In genomic region chr17:30345089-30345433, GRCh38 we compare ENCODE assay signal across 17 cellular contexts. TPM values are rescaled to one million over a fixed set of nuclear protein-coding genes. Genes with fewer than 3 reads are reported as not detected.
DNase-seq lines count a peak whose midpoint lies in the region; ATAC-seq, FAIRE-seq and TF ChIP-seq lines count a peak whose summit lies in the region.
"Had no signal": no experiment of that assay in that cellular context is flagged by ENCODE, and none has a peak within 500 bp of the region (broad histone marks: within the 10 kb centered on the region; RNA-seq: fewer than 3 reads in every experiment).

No MANE protein-coding gene starts in this region.

- H3K9me3 ChIP-seq in DOHH2 (ENCODE audit: control insufficient read depth, insufficient read depth, low read length) (no peaks in the 10 kb centered on the region), T-helper 17 cell (ENCODE audit: control insufficient read depth, low read length, poor library complexity, severe bottlenecking) (no peaks in the 10 kb centered on the region), gastrocnemius medialis (no peaks in the 10 kb centered on the region)

- no peaks in the 10 kb centered on the region for H3K36me3 ChIP-seq in DOHH2 (ENCODE audit: control insufficient read depth, low read length)
- H3K36me3 ChIP-seq in gastrocnemius medialis, result no peaks in the 10 kb centered on the region

- H3K27me3 Mint-ChIP-seq in T-helper 17 cell, result no peaks in the 10 kb centered on the region
- H3K27me3 Mint-ChIP-seq in activated naive CD4-positive, alpha-beta T cell treated with anti-CD3 and anti-CD28 coated beads, Interleukin-2, amount 10 ng/mL, durations not matched to agents 7 days and 5 days, result peaks cover under 1% of the 10 kb centered on the region
- H3K27me3 Mint-ChIP-seq in effector memory CD8-positive, alpha-beta T cell, result no peaks in the 10 kb centered on the region

- no peak for TF ChIP-seq CTCF in DOHH2 (IDR thresholded peaks at IDR 0.05; ENCODE audit: low read depth, low read length, poor library complexity, severe bottlenecking)
- no peak for TF ChIP-seq CTCF in gastrocnemius medialis (IDR thresholded peaks at IDR 0.05 in 4 of 5, conservative IDR thresholded peaks at IDR 0.05 in 1 of 5)

- H4K20me1 ChIP-seq in DOHH2 (ENCODE audit: control insufficient read depth, insufficient read depth, low read depth, low read length), result no peaks in the 10 kb centered on the region

- no peak for ATAC-seq in T-helper 17 cell
- no peak for ATAC-seq in gastrocnemius medialis
- ATAC-seq in HG03039 (IDR thresholded peaks at IDR 0.05; ENCODE audit: unreplicated experiment), result no peak
- ATAC-seq in effector memory CD8-positive, alpha-beta T cell (replicated peaks), result no peak
- ATAC-seq: activated CD8-positive, alpha-beta T cell treated with anti-CD3 and anti-CD28 coated beads, Interleukin-2, amount 10 ng/mL, durations not matched to agents 7 days and 5 days had no signal

- no peak overlapping the region for H3K4me3 Mint-ChIP-seq in T-helper 17 cell
- H3K4me3 Mint-ChIP-seq in activated naive CD4-positive, alpha-beta T cell treated with anti-CD3 and anti-CD28 coated beads, Interleukin-2, amount 10 ng/mL, durations not matched to agents 7 days and 5 days, result no peak overlapping the region
- no peak overlapping the region for H3K4me3 Mint-ChIP-seq in effector memory CD8-positive, alpha-beta T cell
- H3K4me3 Mint-ChIP-seq: activated CD8-positive, alpha-beta T cell treated with anti-CD3 and anti-CD28 coated beads, Interleukin-2, amount 10 ng/mL, durations not matched to agents 7 days and 5 days; CD4-positive, CD25-positive, alpha-beta regulatory T cell had no signal

- no peak for DNase-seq in T-helper 17 cell
- DNase-seq in gastrocnemius medialis, result no peak
- DNase-seq in RCC 7860 (ENCODE audit: low spot score), result no peak
- DNase-seq in activated naive CD4-positive, alpha-beta T cell treated with anti-CD3 and anti-CD28 coated beads, Interleukin-2, amount 10 ng/mL, durations not matched to agents 7 days and 5 days, result no peak
- no peak for DNase-seq in effector memory CD8-positive, alpha-beta T cell
- DNase-seq: activated CD8-positive, alpha-beta T cell treated with anti-CD3 and anti-CD28 coated beads, Interleukin-2, amount 10 ng/mL, durations not matched to agents 7 days and 5 days; activated effector memory CD4-positive, alpha-beta T cell treated with Interleukin-2 at 50 U/mL for 16 hours; CD4-positive, CD25-positive, alpha-beta regulatory T cell; NCI-H2171 treated with DMSO at 0.1 percent for 48 hours; stimulated activated CD4-positive, alpha-beta T cell treated with anti-CD3 and anti-CD28 coated beads, Interleukin-4, amount 100 ng/mL, for 1 hour; stimulated activated naive CD4-positive, alpha-beta T cell had no signal

- CTCF ChIA-PET in activated naive CD4-positive, alpha-beta T cell treated with anti-CD3 and anti-CD28 coated beads, Interleukin-2, amount 10 ng/mL, durations not matched to agents 7 days and 5 days (lab: Charles Lee), result interaction anchor here (0.5 to 2.9 kb wide), 4 partner anchors 9 to 549 kb away, joined by 3 to 16 read pairs (median 3); no protein-coding TSS in a partner anchor

- intact Hi-C loops in gastrocnemius medialis (cut with DNase I; ENCODE audit: low total_unique reads), result no loop called here

- H3K4me1 ChIP-seq in DOHH2 (ENCODE audit: control insufficient read depth, low read length) (peaks cover 29% of the 10 kb centered on the region), gastrocnemius medialis (peaks cover 0 to 14% of the 10 kb centered on the region in 2 donors)

- TF ChIP-seq POLR2A in gastrocnemius medialis (IDR thresholded peaks at IDR 0.05), result no peak

- H3K27me3 ChIP-seq in DOHH2 (ENCODE audit: control insufficient read depth, low read length) (no peaks in the 10 kb centered on the region), layer of hippocampus (ENCODE audit: control insufficient read depth, insufficient read depth, low read length) (no peaks in the 10 kb centered on the region), gastrocnemius medialis (no peaks in the 10 kb centered on the region)

- peak overlapping the region; percentile 10; the same call in 1 of the 2 replicates for H3K27ac ChIP-seq in DOHH2 (ENCODE audit: low read depth, low read length)
- peak overlapping the region; percentile 87 for H3K27ac ChIP-seq in layer of hippocampus (ENCODE audit: low read depth, low read length)
- H3K27ac ChIP-seq in gastrocnemius medialis, result peak overlapping the region; percentile 48 to 75 (median 64)

- no peak for FAIRE-seq in RCC 7860 (lab: Jason Lieb, UNC)
- FAIRE-seq: G401.6, TTC549 had no signal

- no peaks in the 10 kb centered on the region for H3K9me3 Mint-ChIP-seq in activated naive CD4-positive, alpha-beta T cell treated with anti-CD3 and anti-CD28 coated beads, Interleukin-2, amount 10 ng/mL, durations not matched to agents 7 days and 5 days
- H3K9me3 Mint-ChIP-seq in effector memory CD8-positive, alpha-beta T cell, result no peaks in the 10 kb centered on the region
- H3K9me3 Mint-ChIP-seq: CD4-positive, CD25-positive, alpha-beta regulatory T cell had no signal

- H3K79me2 ChIP-seq in DOHH2 (ENCODE audit: control insufficient read depth, low read length), result no peaks in the 10 kb centered on the region

- H3K4me1 Mint-ChIP-seq in T-helper 17 cell, result peaks cover 5% of the 10 kb centered on the region
- peaks cover 2% of the 10 kb centered on the region for H3K4me1 Mint-ChIP-seq in activated naive CD4-positive, alpha-beta T cell treated with anti-CD3 and anti-CD28 coated beads, Interleukin-2, amount 10 ng/mL, durations not matched to agents 7 days and 5 days
- peaks cover 3 to 8% of the 10 kb centered on the region in 2 donors for H3K4me1 Mint-ChIP-seq in effector memory CD8-positive, alpha-beta T cell (ENCODE audit: low read depth in 2 of 2)

- peak overlapping the region; percentile 66 for H3K4me2 ChIP-seq in DOHH2 (ENCODE audit: low read length)

- peak overlapping the region; percentile 53; the same call in 1 of the 2 replicates for H3K4me3 ChIP-seq in DOHH2 (ENCODE audit: low read length)
- no peak overlapping the region for H3K4me3 ChIP-seq in gastrocnemius medialis

- in situ Hi-C loops in gastrocnemius medialis (cut with MboI; ENCODE audit: low sequenced_read_pairs in 4 of 4), result no loop called here

- H3K36me3 Mint-ChIP-seq in T-helper 17 cell (ENCODE audit: low read depth), result no peaks in the 10 kb centered on the region
- H3K36me3 Mint-ChIP-seq in activated naive CD4-positive, alpha-beta T cell treated with anti-CD3 and anti-CD28 coated beads, Interleukin-2, amount 10 ng/mL, durations not matched to agents 7 days and 5 days, result no peaks in the 10 kb centered on the region
- H3K36me3 Mint-ChIP-seq in effector memory CD8-positive, alpha-beta T cell (ENCODE audit: insufficient read depth), result no peaks in the 10 kb centered on the region
- H3K36me3 Mint-ChIP-seq: CD4-positive, CD25-positive, alpha-beta regulatory T cell had no signal

- no peaks in the 10 kb centered on the region for H3K9me2 ChIP-seq in DOHH2 (replicated peaks; ENCODE audit: control insufficient read depth, low read length)

- peak overlapping the region; percentile 11 for H3K27ac Mint-ChIP-seq in T-helper 17 cell
- H3K27ac Mint-ChIP-seq in activated naive CD4-positive, alpha-beta T cell treated with anti-CD3 and anti-CD28 coated beads, Interleukin-2, amount 10 ng/mL, durations not matched to agents 7 days and 5 days, result no peak overlapping the region
- no peak overlapping the region for H3K27ac Mint-ChIP-seq in effector memory CD8-positive, alpha-beta T cell
- H3K27ac Mint-ChIP-seq: activated CD8-positive, alpha-beta T cell treated with anti-CD3 and anti-CD28 coated beads, Interleukin-2, amount 10 ng/mL, durations not matched to agents 7 days and 5 days; CD4-positive, CD25-positive, alpha-beta regulatory T cell had no signal

- H3F3A ChIP-seq in DOHH2 (ENCODE audit: control insufficient read depth, insufficient read depth), result peaks cover 3% of the 10 kb centered on the region; the same call in 1 of the 2 replicates

RNA-seq across cellular contexts. Expression of gene TMIGD1, which starts 11.2 kb away (rescaled TPM):
- total RNA-seq in T-helper 17 cell (not detected), gastrocnemius medialis (under 1 TPM in 1 of 4 donors, not detected in 3; 0.68 TPM)
- total RNA-seq: activated CD8-positive, alpha-beta T cell treated with anti-CD3 and anti-CD28 coated beads, Interleukin-2, amount 10 ng/mL, durations not matched to agents 7 days and 5 days; CD4-positive, CD25-positive, alpha-beta regulatory T cell; H4 had no signal

RNA-seq across cellular contexts. Expression of gene CPD, which starts 33.7 kb away (rescaled TPM):
- total RNA-seq in T-helper 17 cell, result 10 to 100 TPM; 34.3 to 43.1 TPM
- total RNA-seq in gastrocnemius medialis, result 10 to 100 TPM; 20.8 to 32.4 (median 28.0) TPM

RNA-seq across cellular contexts. Expression of gene BLMH, which starts 53.3 kb away (rescaled TPM):
- 10 to 100 TPM; 37.7 to 50.9 TPM for total RNA-seq in T-helper 17 cell
- 10 to 100 TPM in 3 of 4 donors, 1 to 10 TPM in 1; 7.4 to 17.7 (median 16.7) TPM for total RNA-seq in gastrocnemius medialis

Comparison
In these comparisons a context has a peak if more than half of its experiments do, and no peak if none do; other contexts are left out.
1. H3K27ac ChIP-seq: peak in every context shown above with its lines; median percentile 87 in layer of hippocampus; 64 in gastrocnemius medialis; 10 in DOHH2.